8 cellular contexts compared by ENCODE assay signal in genomic region chr11:134223836-134224709, GRCh38. TPM values are rescaled to one million over a fixed set of nuclear protein-coding genes. Genes with fewer than 3 reads are reported as not detected.
DNase-seq lines count a peak whose midpoint lies in the region; ATAC-seq and TF ChIP-seq lines count a peak whose summit lies in the region.

TSS of gene NCAPD3 (minus strand) at chr11:134223967. CDS start at chr11:134223926, 41 bp downstream.
TSS of gene VPS26B (plus strand) at chr11:134224671. CDS start at chr11:134225123, 452 bp downstream.

- H3K36me3 ChIP-seq in ACC112 (ENCODE audit: insufficient read depth, low read length): peaks cover 10% of the 10 kb centered on the region
- no peaks in the 10 kb centered on the region for H3K36me3 ChIP-seq in breast epithelium

- no peak for TF ChIP-seq CTCF in VCaP (conservative IDR thresholded peaks at IDR 0.05)
- TF ChIP-seq CTCF in breast epithelium (IDR thresholded peaks at IDR 0.05): no peak

- H3K4me3 ChIP-seq in ACC112 (ENCODE audit: low read depth, low read length): peak within 1 kb of the TSS; percentile 94
- H3K4me3 ChIP-seq in breast epithelium: peak within 1 kb of the TSS; percentile 80 to 99 (median 81)
- peak within 1 kb of the TSS; percentile 99 for H3K4me3 ChIP-seq in iPS-18c (ENCODE audit: insufficient read depth, low read depth, low read length)
- H3K4me3 ChIP-seq in skin epidermis: peak within 1 kb of the TSS; percentile 73 to 98 (median 84)

- intact Hi-C loops in breast epithelium (cut with DNase I; ENCODE audit: low total_unique reads): no loop called here

- peaks cover 77% of the 10 kb centered on the region for H3K79me2 ChIP-seq in ACC112 (ENCODE audit: control insufficient read depth, insufficient read depth, low read length, unreplicated experiment)

- DNase-seq in NCI-H2196 treated with DMSO at 0.1 percent for 48 hours (lab: John Stamatoyannopoulos, UW; ENCODE audit: unreplicated experiment): peak; percentile 92
- peak; percentile 97 to 98 for DNase-seq in breast epithelium (ENCODE audit: low spot score in 2 of 2)

- H2AFZ ChIP-seq in ACC112 (ENCODE audit: low read length, unreplicated experiment): peak within 1 kb of the TSS; percentile 99

- peak within 1 kb of the TSS; percentile 76 for H3K27ac ChIP-seq in ACC112 (ENCODE audit: low read depth, low read length)
- H3K27ac ChIP-seq in VCaP: peak within 1 kb of the TSS; percentile 94
- H3K27ac ChIP-seq in breast epithelium: peak within 1 kb of the TSS; percentile 90 to 95
- H3K27ac ChIP-seq in skin epidermis: peak within 1 kb of the TSS; percentile 27 to 95 (median 92)

- H3K27me3 ChIP-seq in ACC112 (ENCODE audit: insufficient read depth, low read length): no peaks in the 10 kb centered on the region
- H3K27me3 ChIP-seq in breast epithelium: no peaks in the 10 kb centered on the region

- ATAC-seq in GM18870 (IDR thresholded peaks at IDR 0.05; ENCODE audit: unreplicated experiment) (peak; percentile 69), HG03135 (IDR thresholded peaks at IDR 0.05; ENCODE audit: unreplicated experiment) (peak; percentile 78)

- H3K4me1 ChIP-seq in ACC112 (ENCODE audit: control insufficient read depth, insufficient read depth, low read length, unreplicated experiment) (peaks cover 26% of the 10 kb centered on the region), breast epithelium (peaks cover 5 to 11% of the 10 kb centered on the region in 2 donors)

- H3K9me3 ChIP-seq in breast epithelium (no peaks in the 10 kb centered on the region), iPS-18c (ENCODE audit: control insufficient read depth, insufficient read depth, low read length) (peaks cover 2% of the 10 kb centered on the region)

- TF ChIP-seq POLR2A in breast epithelium (IDR thresholded peaks at IDR 0.05): peak; percentile 99

RNA-seq across cellular contexts. Expression of gene NCAPD3, which starts in this region (rescaled TPM):
- 10 to 100 TPM; 12.0 to 16.5 (median 12.1) TPM for total RNA-seq in breast epithelium

RNA-seq across cellular contexts. Expression of gene VPS26B, which starts in this region (rescaled TPM):
- 10 to 100 TPM; 34.4 to 45.0 (median 40.1) TPM for total RNA-seq in breast epithelium

Comparison
In these comparisons a context has a peak if more than half of its experiments do, and no peak if none do; other contexts are left out.
1. Peak in every context shown above with its lines: DNase-seq, ATAC-seq, H3K4me3 ChIP-seq and H3K27ac ChIP-seq.